In the genomic region with DNA sequence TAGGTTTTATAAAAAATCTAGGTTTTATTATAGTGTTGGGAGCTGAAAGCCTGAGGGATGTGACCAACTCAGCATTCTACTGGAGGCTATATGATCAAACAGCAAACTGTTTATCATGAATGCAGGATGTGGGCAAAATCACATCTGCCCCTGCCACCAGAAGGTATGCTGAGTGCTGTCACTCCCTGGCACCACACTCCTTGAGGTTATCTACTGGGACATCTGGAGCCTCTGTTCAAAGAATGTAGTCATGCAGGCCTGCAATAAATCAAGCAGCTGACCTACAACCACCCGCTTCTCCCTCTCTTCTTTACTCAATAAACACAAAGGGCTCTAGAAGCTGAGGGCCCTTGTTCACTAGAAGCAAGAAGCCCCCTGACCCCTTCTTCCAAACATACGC, we compare ENCODE assay signal across 25 cellular contexts.
"Had no signal": no experiment of that assay in that cellular context is flagged by ENCODE, and none has a peak within 500 bp of the region (broad histone marks: within the 10 kb centered on the region; RNA-seq: fewer than 3 reads in every experiment).

No MANE protein-coding gene starts in this region.

- DNase-seq: activated CD4-positive, alpha-beta memory T cell treated with anti-CD3 and anti-CD28 coated beads, Interleukin-2, amount 10 ng/mL, durations not matched to agents 7 days and 5 days; activated CD4-positive, alpha-beta T cell treated with anti-CD3 and anti-CD28 coated beads for 1 hour; activated CD4-positive, alpha-beta T cell treated with anti-CD3 and anti-CD28 coated beads for 36 hours; activated CD4-positive, alpha-beta T cell treated with anti-CD3 and anti-CD28 coated beads for 48 hours; activated CD4-positive, alpha-beta T cell treated with anti-CD3 and anti-CD28 coated beads, Interleukin-2, amount 10 ng/mL, durations not matched to agents 7 days and 5 days; activated CD4-positive, alpha-beta T cell treated with anti-CD3 and anti-CD28 coated beads, Interleukin-2, amount 50 U/mL, for 48 hours; activated CD4-positive, CD25-positive, alpha-beta regulatory T cell; activated CD8-positive, alpha-beta memory T cell treated with anti-CD3 and anti-CD28 coated beads for 24 hours; activated CD8-positive, alpha-beta memory T cell treated with anti-CD3 and anti-CD28 coated beads, Interleukin-2, amount 10 ng/mL, durations not matched to agents 7 days and 5 days; activated CD8-positive, alpha-beta memory T cell treated with anti-CD3 and anti-CD28 coated beads, Interleukin-2, amount 50 U/mL, for 48 hours; activated CD8-positive, alpha-beta T cell treated with anti-CD3 and anti-CD28 coated beads, Interleukin-2, amount 10 ng/mL, durations not matched to agents 7 days and 5 days; activated effector memory CD4-positive, alpha-beta T cell treated with Interleukin-2 at 50 U/mL for 16 hours; activated gamma-delta T cell; activated naive CD4-positive, alpha-beta T cell treated with anti-CD3 and anti-CD28 coated beads, Interleukin-2, amount 10 ng/mL, durations not matched to agents 7 days and 5 days; activated naive CD4-positive, alpha-beta T cell treated with Interleukin-2 at 50 U/mL for 16 hours; activated naive CD8-positive, alpha-beta T cell treated with anti-CD3 and anti-CD28 coated beads, Interleukin-2, amount 10 ng/mL, durations not matched to agents 7 days and 5 days; activated naive CD8-positive, alpha-beta T cell treated with anti-CD3 and anti-CD28 coated beads, Interleukin-2, amount 50 U/mL, for 24 hours; activated T-cell treated with anti-CD3 and anti-CD28 coated beads, Interleukin-2, amount 50 U/mL, for 24 hours; activated T-cell treated with anti-CD3 and anti-CD28 coated beads, Interleukin-2, amount 50 U/mL, for 48 hours; cerebellar nuclear complex; T-helper 9 cell; WERI-Rb-1 had no signal

- ATAC-seq: activated CD4-positive, alpha-beta T cell treated with anti-CD3 and anti-CD28 coated beads for 36 hours; activated CD4-positive, CD25-positive, alpha-beta regulatory T cell treated with anti-CD3 and anti-CD28 coated beads, Interleukin-2, amount 50 U/mL, for 24 hours; activated CD8-positive, alpha-beta memory T cell treated with anti-CD3 and anti-CD28 coated beads, Interleukin-2, amount 10 ng/mL, durations not matched to agents 7 days and 5 days; activated CD8-positive, alpha-beta T cell treated with anti-CD3 and anti-CD28 coated beads, Interleukin-2, amount 10 ng/mL, durations not matched to agents 7 days and 5 days; activated naive CD8-positive, alpha-beta T cell treated with anti-CD3 and anti-CD28 coated beads, Interleukin-2, amount 50 U/mL, for 24 hours had no signal

- H3K36me3 ChIP-seq: ascending aorta, cardiac muscle cell, WERI-Rb-1 had no signal

- H3K27me3 ChIP-seq: ascending aorta, cardiac muscle cell had no signal

- H3K4me1 ChIP-seq: ascending aorta had no signal

- H3K9me3 ChIP-seq: ascending aorta had no signal

- H3K4me3 ChIP-seq: ascending aorta, cardiac muscle cell had no signal
